21 cellular contexts compared by ENCODE assay signal in genomic region chr7:16838386-16838785, GRCh38. TPM values are rescaled to one million over a fixed set of nuclear protein-coding genes. Genes with fewer than 3 reads are reported as not detected.
DNase-seq lines count a peak whose midpoint lies in the region; ATAC-seq, FAIRE-seq and TF ChIP-seq lines count a peak whose summit lies in the region.
"Had no signal": no experiment of that assay in that cellular context is flagged by ENCODE, and none has a peak within 500 bp of the region (broad histone marks: within the 10 kb centered on the region; RNA-seq: fewer than 3 reads in every experiment).

No MANE protein-coding gene starts in this region.

- H2BK20ac ChIP-seq in IMR-90 (ENCODE audit: low read depth, low read length), result no peak overlapping the region

- no peaks in the 10 kb centered on the region for H3K9me3 ChIP-seq in IMR-90 (ENCODE audit: control insufficient read depth, insufficient read depth, low read length)
- H3K9me3 ChIP-seq in astrocyte (ENCODE audit: insufficient read depth, low read depth, low read length), result no peaks in the 10 kb centered on the region
- no peaks in the 10 kb centered on the region for H3K9me3 ChIP-seq in stomach
- no peaks in the 10 kb centered on the region for H3K9me3 ChIP-seq in CD4-positive, alpha-beta memory T cell (ENCODE audit: control insufficient read depth in 1 of 2, low read length in 2 of 2)

- no peaks in the 10 kb centered on the region for H3K9me1 ChIP-seq in IMR-90 (ENCODE audit: insufficient read depth, low read length)

- H2AFZ ChIP-seq in IMR-90 (replicated peaks; ENCODE audit: low read length, poor library complexity), result no peak overlapping the region
- no peak overlapping the region for H2AFZ ChIP-seq in astrocyte (ENCODE audit: low read depth, low read length)

- H3K36me3 ChIP-seq in IMR-90 (ENCODE audit: control insufficient read depth, insufficient read depth, low read length) (no peaks in the 10 kb centered on the region), astrocyte (ENCODE audit: insufficient read depth, low read length) (no peaks in the 10 kb centered on the region), stomach (no peaks in the 10 kb centered on the region)
- no peaks in the 10 kb centered on the region for H3K36me3 ChIP-seq in CD4-positive, alpha-beta memory T cell (ENCODE audit: insufficient read depth, low read length)

- no peak overlapping the region for H2AK9ac ChIP-seq in IMR-90 (replicated peaks; ENCODE audit: low read depth, low read length, poor library complexity)

- intact Hi-C loops in IMR-90 (cut with micrococcal nuclease), result no loop called here
- intact Hi-C loops in stomach (cut with DNase I; ENCODE audit: low total_unique reads), result no loop called here
- intact Hi-C loops in CD4-positive, alpha-beta memory T cell (cut with micrococcal nuclease), result no loop called here

- no peak overlapping the region; the same call in 1 of the 2 replicates for H3K18ac ChIP-seq in IMR-90 (ENCODE audit: low read depth, low read length)

- H3K27me3 ChIP-seq in IMR-90 (ENCODE audit: control insufficient read depth, insufficient read depth, low read length) (no peaks in the 10 kb centered on the region), astrocyte (ENCODE audit: insufficient read depth, low read length) (no peaks in the 10 kb centered on the region), stomach (no peaks in the 10 kb centered on the region)
- H3K27me3 ChIP-seq in CD4-positive, alpha-beta memory T cell (ENCODE audit: insufficient read depth, low read length), result no peaks in the 10 kb centered on the region

- no peak for TF ChIP-seq RAD21 in IMR-90 (IDR thresholded peaks at IDR 0.05; ENCODE audit: low read length)

- H3K9ac ChIP-seq in IMR-90 (ENCODE audit: low read depth, low read length) (no peak overlapping the region), astrocyte (ENCODE audit: low read length) (no peak overlapping the region)

- DNase-seq in IMR-90 (peak; percentile 10), astrocyte (ENCODE audit: low read depth) (peak; percentile 21), left kidney (ENCODE audit: low read depth, low spot score) (peak; percentile 5), NCI-H446 treated with DMSO at 0.1 percent for 48 hours (lab: John Stamatoyannopoulos, UW) (no peak), stomach (no peak)
- DNase-seq in CD4-positive, alpha-beta memory T cell, result no peak
- DNase-seq: DMS153, H7, KBM-7, MM.1S, NCI-H2029 treated with DMSO at 0.1 percent for 48 hours, NCI-H526 treated with DMSO at 0.1 percent for 48 hours, SHP77 had no signal

- no peak for TF ChIP-seq POLR2A in IMR-90 (IDR thresholded peaks at IDR 0.05; ENCODE audit: low read depth, low read length)
- no peak for TF ChIP-seq POLR2A in stomach (IDR thresholded peaks at IDR 0.05)

- TF ChIP-seq CTCF in IMR-90 (conservative IDR thresholded peaks at IDR 0.05; ENCODE audit: low read depth, low read length) (no peak), astrocyte (IDR thresholded peaks at IDR 0.05; ENCODE audit: insufficient read depth, low read depth, low read length) (no peak), stomach (IDR thresholded peaks at IDR 0.05) (no peak)

- WGBS in IMR-90 (ENCODE audit: extremely low coverage in 2 of 2, insufficient read length in 1 of 2), 2 experiments, result no CpG with 5 or more reads among the region's 3 CpGs
- WGBS in stomach, 5 donors, result 52 to 71% (median 67%) methylated on average over 3 of the region's 3 CpGs

- peak overlapping the region; percentile 15 for H3K27ac Mint-ChIP-seq in astrocyte (ENCODE audit: unreplicated experiment)
- H3K27ac Mint-ChIP-seq in CD4-positive, alpha-beta memory T cell, result no peak overlapping the region

- no peak overlapping the region for H4K5ac ChIP-seq in IMR-90 (ENCODE audit: low read depth, low read length)

- in situ Hi-C loops in IMR-90 (cut with MboI; ENCODE audit: low sequenced_read_pairs), result no loop called here

- no peaks in the 10 kb centered on the region for H3K36me3 Mint-ChIP-seq in astrocyte (ENCODE audit: low read depth, unreplicated experiment)
- H3K36me3 Mint-ChIP-seq in CD4-positive, alpha-beta memory T cell, result no peaks in the 10 kb centered on the region

- H3K4me1 ChIP-seq in IMR-90 (ENCODE audit: control insufficient read depth, insufficient read depth, low read length) (peaks cover 9% of the 10 kb centered on the region), astrocyte (ENCODE audit: insufficient read depth, low read length) (no peaks in the 10 kb centered on the region), stomach (no peaks in the 10 kb centered on the region)
- H3K4me1 ChIP-seq in CD4-positive, alpha-beta memory T cell (ENCODE audit: insufficient read depth, low read length), result no peaks in the 10 kb centered on the region

- H3K4ac ChIP-seq in IMR-90 (ENCODE audit: low read depth, low read length), result no peak overlapping the region

- H3K4me3 ChIP-seq in IMR-90 (ENCODE audit: insufficient read depth, low read depth, low read length) (no peak overlapping the region), astrocyte (ENCODE audit: insufficient read depth, low read depth, low read length) (no peak overlapping the region), stomach (no peak overlapping the region)
- no peak overlapping the region for H3K4me3 ChIP-seq in CD4-positive, alpha-beta memory T cell (ENCODE audit: low read length in 2 of 2)

- no peak overlapping the region for H2AK5ac ChIP-seq in IMR-90 (ENCODE audit: low read depth, low read length)

- no peak overlapping the region for H3K14ac ChIP-seq in IMR-90 (replicated peaks; ENCODE audit: low read depth, low read length)

- no peaks in the 10 kb centered on the region for H3K79me1 ChIP-seq in IMR-90 (ENCODE audit: low read depth in 1 of 2, low read length in 2 of 2)

- no peaks in the 10 kb centered on the region for H3K27me3 Mint-ChIP-seq in astrocyte (ENCODE audit: low read depth, unreplicated experiment)
- peaks cover 1 to 2% of the 10 kb centered on the region in 2 donors for H3K27me3 Mint-ChIP-seq in CD4-positive, alpha-beta memory T cell

- CTCF ChIA-PET in IMR-90 (lab: Yijun Ruan, JAX), result no interaction called here
- CTCF ChIA-PET in CD4-positive, alpha-beta memory T cell (lab: Charles Lee; ENCODE audit: partially characterized antibody), result interaction anchor here (0.8 kb wide), 1 partner anchor 12 kb away, joined by 3 read pairs; no protein-coding TSS in a partner anchor

- no TSS peak for BruUV-seq in IMR-90 (replicated peaks; lab: Mats Ljungman, UMichigan)

- no peak overlapping the region; the same call in 2 of the 3 replicates for H2BK15ac ChIP-seq in IMR-90 (ENCODE audit: low read depth, low read length)

- no peak overlapping the region for H3K4me3 Mint-ChIP-seq in astrocyte (ENCODE audit: unreplicated experiment)
- no peak overlapping the region for H3K4me3 Mint-ChIP-seq in CD4-positive, alpha-beta memory T cell

- H3K27ac ChIP-seq in IMR-90 (ENCODE audit: insufficient read depth, low read length), result no peak overlapping the region
- no peak overlapping the region for H3K27ac ChIP-seq in astrocyte (ENCODE audit: low read depth, low read length)
- no peak overlapping the region for H3K27ac ChIP-seq in stomach
- H3K27ac ChIP-seq in CD4-positive, alpha-beta memory T cell (ENCODE audit: low read depth, low read length), result no peak overlapping the region
- H3K27ac ChIP-seq: RWPE1 had no signal

- no peaks in the 10 kb centered on the region for H3K9me3 Mint-ChIP-seq in astrocyte (ENCODE audit: unreplicated experiment)
- H3K9me3 Mint-ChIP-seq in CD4-positive, alpha-beta memory T cell, result no peaks in the 10 kb centered on the region

- H2BK120ac ChIP-seq in IMR-90 (ENCODE audit: low read depth, low read length), result no peak overlapping the region

- POLR2A ChIA-PET in IMR-90 (lab: Charles Lee; ENCODE audit: unreplicated experiment), result no interaction called here
- POLR2A ChIA-PET in CD4-positive, alpha-beta memory T cell (lab: Charles Lee; ENCODE audit: partially characterized antibody), result no interaction called here

- dilution Hi-C loops in IMR-90 (cut with HindIII; ENCODE audit: low sequenced_read_pairs, unreplicated experiment), result no loop called here

- no peak overlapping the region for H3K4me2 ChIP-seq in IMR-90 (ENCODE audit: low read depth, low read length)
- no peak overlapping the region for H3K4me2 ChIP-seq in astrocyte (ENCODE audit: low read length)

- peaks cover 35% of the 10 kb centered on the region for H3K4me1 Mint-ChIP-seq in astrocyte (ENCODE audit: low read depth, unreplicated experiment)
- no peaks in the 10 kb centered on the region for H3K4me1 Mint-ChIP-seq in CD4-positive, alpha-beta memory T cell

- H4K20me1 ChIP-seq in IMR-90 (ENCODE audit: insufficient read depth, low read length) (no peaks in the 10 kb centered on the region), astrocyte (ENCODE audit: insufficient read depth, low read length) (no peaks in the 10 kb centered on the region)

- H3K56ac ChIP-seq in IMR-90 (ENCODE audit: extremely low read depth, insufficient read depth, low read length), result no peak overlapping the region

- no peak overlapping the region for H2BK5ac ChIP-seq in IMR-90 (ENCODE audit: low read depth, low read length, poor library complexity, severe bottlenecking)

- ATAC-seq in IMR-90 (ENCODE audit: low read depth) (0 out of 2 replicates have a peak, but pooled peaks have one; percentile 30), HG03025 (IDR thresholded peaks at IDR 0.05; ENCODE audit: low FRiP score, unreplicated experiment) (no peak)

- TF ChIP-seq EP300 in stomach (IDR thresholded peaks at IDR 0.05), result no peak

- H4K8ac ChIP-seq in IMR-90 (ENCODE audit: low read depth in 2 of 2, low read length in 2 of 2), result no peak overlapping the region

- H3K79me2 ChIP-seq in astrocyte (ENCODE audit: insufficient read depth, low read length), result no peaks in the 10 kb centered on the region

- no peak for FAIRE-seq in astrocyte (lab: Jason Lieb, UNC)
- FAIRE-seq: GM18507, HTR-8/SVneo had no signal

- no peak overlapping the region for H3K23ac ChIP-seq in IMR-90 (ENCODE audit: low read depth, low read length)

- no peak overlapping the region for H4K91ac ChIP-seq in IMR-90 (ENCODE audit: insufficient read depth, low read depth, low read length)

RNA-seq across cellular contexts. Expression of gene AGR2, which starts 33.6 kb away (rescaled TPM):
- total RNA-seq in IMR-90 (2012; rRNA removed) (not detected in 2 replicates), astrocyte (not detected in 2 replicates), stomach (1,000 to 10,000 TPM in 1 of 5 donors, 100 to 1,000 TPM in 3, 10 to 100 TPM in 1; 32.1 to 2,927 (median 145) TPM)
- polyA plus RNA-seq in IMR-90 (2012; rRNA removed) (not detected in 2 replicates), stomach (100 to 1,000 TPM; 122 to 625 (median 228) TPM)
- polyA plus RNA-seq in IMR-90 (2012; cell fraction: cytosol; rRNA removed), result not detected in 2 replicates
- not detected in 2 replicates for polyA plus RNA-seq in IMR-90 (2012; cell fraction: nucleus; rRNA removed; ENCODE audit: low replicate concordance)
- not detected for total RNA-seq in CD4-positive, alpha-beta memory T cell
- polyA plus RNA-seq in CD4-positive, alpha-beta memory T cell, result not detected
- total RNA-seq: A673, G401, H7 had no signal
- polyA plus RNA-seq: BJ had no signal

RNA-seq across cellular contexts. Expression of gene AGR3, which starts 43.4 kb away (rescaled TPM):
- total RNA-seq in IMR-90 (2012; rRNA removed) (not detected in 2 replicates), astrocyte (not detected in 2 replicates), stomach (10 to 100 TPM in 2 of 5 donors, not detected in 3; 14.2 to 74.0 TPM)
- polyA plus RNA-seq in IMR-90 (2012; rRNA removed) (not detected in 2 replicates), stomach (10 to 100 TPM; 17.4 to 70.4 (median 24.2) TPM)
- not detected in 2 replicates for polyA plus RNA-seq in IMR-90 (2012; cell fraction: cytosol; rRNA removed)
- polyA plus RNA-seq in IMR-90 (2012; cell fraction: nucleus; rRNA removed; ENCODE audit: low replicate concordance), result not detected in 2 replicates
- total RNA-seq in CD4-positive, alpha-beta memory T cell, result not detected
- polyA plus RNA-seq in CD4-positive, alpha-beta memory T cell, result not detected
- total RNA-seq: A673, G401, H7, NCI-H460 had no signal
- polyA plus RNA-seq: BJ had no signal

Comparison
In these comparisons a context has a peak if more than half of its experiments do, and no peak if none do; other contexts are left out.
1. DNase-seq: peak in IMR-90 (single experiment), astrocyte (single experiment) and left kidney (single experiment); none in NCI-H446 treated with DMSO at 0.1 percent for 48 hours (single experiment), stomach (single experiment) and CD4-positive, alpha-beta memory T cell (0 of 5).
2. RNA of gene AGR2, which starts 33.6 kb away (total RNA-seq): 32.1 to 2,927 TPM in stomach; not detected in IMR-90, not detected in astrocyte and not detected in CD4-positive, alpha-beta memory T cell; every median in the first group is over 10 times any median in the second.